In genomic region chr16:4984174-4985000, GRCh38 we compare ENCODE assay signal across 2 cellular contexts.
A peak's percentile ranks its signal among the peaks of the same experiment; 100 is the strongest.
TF ChIP-seq lines count a peak whose summit lies in the region.

No MANE protein-coding gene starts in this region.

TF ChIP-seq in A549, 52 proteins besides CTCF, POLR2A, EP300 and RAD21:
- TF ChIP-seq NPAS2 (CRISPR knock-in tag; IDR thresholded peaks at IDR 0.05; ENCODE audit: borderline replicate concordance): no peak
- TF ChIP-seq RFX5 (IDR thresholded peaks at IDR 0.05): peak; percentile 60; the same call in 1 of the 2 replicates

TF ChIP-seq in K562, 482 proteins besides CTCF, POLR2A, EP300 and RAD21:
- TF ChIP-seq ZNF146 (CRISPR knock-in tag; IDR thresholded peaks at IDR 0.05; ENCODE audit: unreplicated experiment) (peak; percentile 94), RBM25 (IDR thresholded peaks at IDR 0.05; ENCODE audit: low read depth, low read length, severe bottlenecking) (peak; percentile 34), KDM5B (IDR thresholded peaks at IDR 0.05; ENCODE audit: insufficient replicate concordance, low read depth, low read length) (no peak), RFX5 (IDR thresholded peaks at IDR 0.05; ENCODE audit: low read depth, low read length) (0 out of 2 replicates have a peak, but pooled peaks have one; percentile 43), HBP1 (CRISPR knock-in tag; IDR thresholded peaks at IDR 0.05) (no peak), NFYB (IDR thresholded peaks at IDR 0.05; ENCODE audit: extremely low read depth, insufficient read length) (no peak), SMARCE1 (IDR thresholded peaks at IDR 0.05) (no peak), BCOR (IDR thresholded peaks at IDR 0.05) (peak; percentile 50; the same call in 1 of the 2 replicates), HOXB6 (CRISPR knock-in tag; IDR thresholded peaks at IDR 0.05; ENCODE audit: borderline replicate concordance) (no peak)
